8 cellular contexts compared by ENCODE assay signal in the genomic region with DNA sequence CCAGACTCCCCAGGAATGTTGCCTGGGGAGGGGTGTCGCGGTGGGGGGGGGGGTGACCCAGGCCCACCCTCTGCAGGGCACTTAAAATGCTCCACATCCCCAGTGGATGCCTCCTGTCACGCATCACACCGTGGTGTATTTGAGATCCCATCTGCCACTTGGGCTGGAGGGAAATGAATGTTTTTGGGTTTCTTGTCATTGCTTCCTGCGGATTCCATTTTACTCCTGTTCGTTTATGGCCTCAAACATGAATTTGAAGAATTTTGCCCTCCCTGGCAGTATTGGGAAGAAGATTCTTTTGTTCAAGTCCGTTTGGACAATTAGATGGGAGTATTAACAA. TPM values are rescaled to one million over a fixed set of nuclear protein-coding genes. Genes with fewer than 3 reads are reported as not detected.
DNase-seq lines count a peak whose midpoint lies in the region; ATAC-seq and TF ChIP-seq lines count a peak whose summit lies in the region.

No MANE protein-coding gene starts in this region.

- no peaks in the 10 kb centered on the region for H3K9me3 Mint-ChIP-seq in dendritic cell treated with granulocyte-macrophage colony-stimulating factor and Interleukin-4, amounts not matched to agents 40 ng/mL and 50 ng/mL, for 4 days
- H3K9me3 Mint-ChIP-seq in nephron progenitor cell, result peaks cover 15% of the 10 kb centered on the region

- peak overlapping the region; percentile 64 for H3K4me3 ChIP-seq in A673 (ENCODE audit: low read depth, low read length, poor library complexity, severe bottlenecking)
- peak overlapping the region; percentile 86 for H3K4me3 ChIP-seq in Loucy (ENCODE audit: low read length, poor library complexity, severe bottlenecking)

- POLR2A ChIA-PET in A673 (lab: Charles Lee; ENCODE audit: low non-redundant PET), result interaction anchor here (0.7 kb wide), 1 partner anchor 160 kb away, joined by 5 read pairs; no protein-coding TSS in a partner anchor

- peak; percentile 14 for DNase-seq in A673 (ENCODE audit: low spot score)
- no peak for DNase-seq in nephron progenitor cell
- no peak for DNase-seq in activated CD4-positive, CD25-positive, alpha-beta regulatory T cell (lab: John Stamatoyannopoulos, UW)
- DNase-seq in hippocampal formation (lab: John Stamatoyannopoulos, UW), result no peak
- DNase-seq in NCI-H774 (lab: John Stamatoyannopoulos, UW), result no peak

- H4K20me1 ChIP-seq in Loucy (ENCODE audit: insufficient read depth, low read length, poor library complexity, severe bottlenecking), result no peaks in the 10 kb centered on the region

- no peak overlapping the region for H3K27ac Mint-ChIP-seq in dendritic cell treated with granulocyte-macrophage colony-stimulating factor and Interleukin-4, amounts not matched to agents 40 ng/mL and 50 ng/mL, for 4 days
- H3K27ac Mint-ChIP-seq in nephron progenitor cell, result no peak overlapping the region

- peak; percentile 15 for ATAC-seq in GM19035 (IDR thresholded peaks at IDR 0.05; ENCODE audit: unreplicated experiment)

- peaks cover 7% of the 10 kb centered on the region for H3K27me3 Mint-ChIP-seq in dendritic cell treated with granulocyte-macrophage colony-stimulating factor and Interleukin-4, amounts not matched to agents 40 ng/mL and 50 ng/mL, for 4 days
- H3K27me3 Mint-ChIP-seq in nephron progenitor cell (ENCODE audit: low read depth, poor library complexity), result no peaks in the 10 kb centered on the region

- peak overlapping the region; percentile 86 for H3K9ac ChIP-seq in Loucy (ENCODE audit: low read depth, low read length, poor library complexity, severe bottlenecking)

- no peaks in the 10 kb centered on the region for H3K36me3 ChIP-seq in A673 (ENCODE audit: insufficient read depth, low read length, poor library complexity, severe bottlenecking)
- no peaks in the 10 kb centered on the region for H3K36me3 ChIP-seq in Loucy (ENCODE audit: insufficient read depth, low read length)

- peak overlapping the region; percentile 90 for H3K4me2 ChIP-seq in Loucy (ENCODE audit: low read depth, low read length, poor library complexity, severe bottlenecking)

- intact Hi-C loops in A673 (cut with micrococcal nuclease; ENCODE audit: unreplicated experiment), result no loop called here
- intact Hi-C loops in dendritic cell treated with granulocyte-macrophage colony-stimulating factor and Interleukin-4, amounts not matched to agents 40 ng/mL and 50 ng/mL, for 4 days (cut with micrococcal nuclease), result no loop called here

- no TSS peak for BruUV-seq in A673 (replicated peaks; lab: Mats Ljungman, UMichigan)

- CTCF ChIA-PET in A673 (lab: Charles Lee), result no interaction called here

- H3K9me2 ChIP-seq in Loucy (replicated peaks; ENCODE audit: low read depth, low read length), result no peaks in the 10 kb centered on the region

- H3K79me2 ChIP-seq in Loucy (ENCODE audit: insufficient read depth, low read length), result peaks cover 32% of the 10 kb centered on the region

- peak overlapping the region; percentile 60 for H3K27ac ChIP-seq in A673 (ENCODE audit: low read depth, low read length, poor library complexity, severe bottlenecking)

- 0 out of 2 replicates have a peak, but pooled peaks cover 2% of the 10 kb centered on the region for H3F3A ChIP-seq in Loucy (ENCODE audit: low read depth)

- H3K27me3 ChIP-seq in A673 (replicated peaks; ENCODE audit: insufficient read depth, low read depth, low read length, poor library complexity) (no peaks in the 10 kb centered on the region), Loucy (ENCODE audit: insufficient read depth, low read length, poor library complexity, severe bottlenecking) (no peaks in the 10 kb centered on the region)

- no peaks in the 10 kb centered on the region for H3K36me3 Mint-ChIP-seq in dendritic cell treated with granulocyte-macrophage colony-stimulating factor and Interleukin-4, amounts not matched to agents 40 ng/mL and 50 ng/mL, for 4 days (ENCODE audit: low read depth)
- H3K36me3 Mint-ChIP-seq in nephron progenitor cell (ENCODE audit: low read depth), result peaks cover 49% of the 10 kb centered on the region

- H2AFZ ChIP-seq in Loucy (ENCODE audit: low read length), result peak overlapping the region; percentile 92

- peak overlapping the region; percentile 82 for H3K4me3 Mint-ChIP-seq in dendritic cell treated with granulocyte-macrophage colony-stimulating factor and Interleukin-4, amounts not matched to agents 40 ng/mL and 50 ng/mL, for 4 days
- peak overlapping the region; percentile 75 for H3K4me3 Mint-ChIP-seq in nephron progenitor cell

- no peaks in the 10 kb centered on the region for H3K9me3 ChIP-seq in A673 (ENCODE audit: low read depth, low read length, poor library complexity, severe bottlenecking)
- H3K9me3 ChIP-seq in Loucy (ENCODE audit: insufficient read depth, low read depth, low read length), result no peaks in the 10 kb centered on the region

- H3K4me1 Mint-ChIP-seq in dendritic cell treated with granulocyte-macrophage colony-stimulating factor and Interleukin-4, amounts not matched to agents 40 ng/mL and 50 ng/mL, for 4 days (ENCODE audit: low read depth), result peaks cover 8% of the 10 kb centered on the region
- peaks cover 35% of the 10 kb centered on the region for H3K4me1 Mint-ChIP-seq in nephron progenitor cell

- H3K4me1 ChIP-seq in A673 (ENCODE audit: insufficient read depth, low read length, poor library complexity, severe bottlenecking) (peaks cover 8% of the 10 kb centered on the region), Loucy (ENCODE audit: insufficient read depth, low read length, poor library complexity, severe bottlenecking) (peaks cover 24% of the 10 kb centered on the region)

- TF ChIP-seq CTCF in A673 (conservative IDR thresholded peaks at IDR 0.05; ENCODE audit: low read depth, low read length) (no peak), Loucy (conservative IDR thresholded peaks at IDR 0.05; ENCODE audit: low read length) (no peak), nephron progenitor cell (IDR thresholded peaks at IDR 0.05) (no peak)

RNA-seq across cellular contexts. Expression of gene KHDC1, which starts 0.5 kb away (rescaled TPM):
- 11.1 TPM in 2 replicates for total RNA-seq in A673 (2021)

RNA-seq across cellular contexts. Expression of gene KHDC1L, which starts 38.2 kb away (rescaled TPM):
- not detected in 2 replicates for total RNA-seq in A673 (2021)
